ENCODE assay signal across 11 cellular contexts in the genomic region with DNA sequence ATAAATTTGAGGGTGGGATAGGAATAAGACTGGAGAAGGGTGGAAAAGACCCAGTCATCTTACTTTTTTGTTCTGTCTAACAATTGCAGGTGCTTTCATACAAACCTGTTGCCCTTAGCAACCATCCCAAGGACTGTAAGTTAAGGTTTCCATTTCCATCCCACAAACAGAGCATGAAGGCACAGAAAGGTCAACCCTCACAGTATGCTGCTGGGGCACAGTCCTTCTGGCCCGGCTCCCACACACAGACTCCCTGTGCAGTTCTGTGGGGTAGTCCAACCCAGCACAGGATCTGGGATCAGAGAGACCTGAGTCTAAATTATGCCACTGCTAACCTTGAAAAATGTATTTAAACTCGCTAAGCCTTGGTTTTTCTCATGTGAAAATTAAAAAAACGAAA. TPM values are rescaled to one million over a fixed set of nuclear protein-coding genes. Genes with fewer than 3 reads are reported as not detected.
DNase-seq lines count a peak whose midpoint lies in the region; ATAC-seq, FAIRE-seq and TF ChIP-seq lines count a peak whose summit lies in the region.
"Had no signal": no experiment of that assay in that cellular context is flagged by ENCODE, and none has a peak within 500 bp of the region (broad histone marks: within the 10 kb centered on the region; RNA-seq: fewer than 3 reads in every experiment).

No MANE protein-coding gene starts in this region.

- POLR2A ChIA-PET in T-cell (lab: Charles Lee): interaction anchor here (0.6 to 1.2 kb wide), 3 partner anchors 111 to 1197 kb away, joined by 3 to 4 read pairs (median 3); no protein-coding TSS in a partner anchor

- H3K27ac ChIP-seq in transverse colon: peak overlapping the region; percentile 41 to 55 (median 48)

- peaks cover 91% of the 10 kb centered on the region for H3K4me1 Mint-ChIP-seq in activated naive CD4-positive, alpha-beta T cell treated with anti-CD3 and anti-CD28 coated beads for 36 hours (ENCODE audit: low read depth)
- H3K4me1 Mint-ChIP-seq in T-cell: peaks cover 96 to 100% (median 99%) of the 10 kb centered on the region in 3 donors

- TF ChIP-seq POLR2A in transverse colon (IDR thresholded peaks at IDR 0.05): no peak

- CTCF ChIA-PET in activated naive CD4-positive, alpha-beta T cell treated with anti-CD3 and anti-CD28 coated beads for 36 hours (lab: Charles Lee): interaction anchor here (0.5 to 3.0 kb wide), 6 partner anchors 23 to 337 kb away, joined by 3 to 13 read pairs (median 4); no protein-coding TSS in a partner anchor
- CTCF ChIA-PET in T-cell (lab: Charles Lee): interaction anchor here in 1 of 2 donors (1.1 kb wide), 1 partner anchor 131 kb away, joined by 3 read pairs; no protein-coding TSS in a partner anchor

- no peaks in the 10 kb centered on the region for H3K27me3 Mint-ChIP-seq in activated naive CD4-positive, alpha-beta T cell treated with anti-CD3 and anti-CD28 coated beads for 36 hours (ENCODE audit: low read depth)
- peaks cover 0 to 1% of the 10 kb centered on the region in 2 donors for H3K27me3 Mint-ChIP-seq in T-cell

- in situ Hi-C loops in transverse colon (cut with MboI; ENCODE audit: low pct_ligation_motif_present in 1 of 4, low pct_unique_long_range_greater_than_20kb in 1 of 4, low sequenced_read_pairs in 3 of 4): loop anchor here in 3 of 4 donors (5.0 to 25.0 kb wide), 4 partner anchors 212 to 588 kb away; no protein-coding TSS in a partner anchor

- H3K36me3 Mint-ChIP-seq in activated naive CD4-positive, alpha-beta T cell treated with anti-CD3 and anti-CD28 coated beads for 36 hours (ENCODE audit: low read depth): no peaks in the 10 kb centered on the region
- H3K36me3 Mint-ChIP-seq in T-cell: no peaks in the 10 kb centered on the region

- H3K4me3 ChIP-seq in transverse colon: no peak overlapping the region

- H3K9me3 ChIP-seq in transverse colon: no peaks in the 10 kb centered on the region

- ATAC-seq in T-cell (replicated peaks in 1 of 4): no peak

- no peak for TF ChIP-seq CTCF in transverse colon (IDR thresholded peaks at IDR 0.05)

- H3K27me3 ChIP-seq in transverse colon: no peaks in the 10 kb centered on the region

- peak overlapping the region; percentile 89 for H3K27ac Mint-ChIP-seq in activated naive CD4-positive, alpha-beta T cell treated with anti-CD3 and anti-CD28 coated beads for 36 hours
- peak overlapping the region; percentile 99 to 100 for H3K27ac Mint-ChIP-seq in T-cell

- H3K4me3 Mint-ChIP-seq in activated naive CD4-positive, alpha-beta T cell treated with anti-CD3 and anti-CD28 coated beads for 36 hours: peak overlapping the region; percentile 48
- H3K4me3 Mint-ChIP-seq in T-cell: peak overlapping the region in 2 of 3 donors; percentile 70

- no peak for TF ChIP-seq EP300 in transverse colon (IDR thresholded peaks at IDR 0.05; ENCODE audit: low read depth)

- H3K36me3 ChIP-seq in transverse colon: no peaks in the 10 kb centered on the region

- 87 to 90% methylated on average over 2 to 3 of the region's 3 CpGs for WGBS in transverse colon (ENCODE audit: low coverage in 1 of 2), 2 donors

- no peak for DNase-seq in activated naive CD4-positive, alpha-beta T cell treated with anti-CD3 and anti-CD28 coated beads for 36 hours
- no peak for DNase-seq in activated naive CD4-positive, alpha-beta T cell treated with anti-CD3 and anti-CD28 coated beads, Interleukin-2, amount 50 U/mL, for 16 hours
- no peak for DNase-seq in T-cell
- DNase-seq in islet precursor cell: peak; percentile 28
- DNase-seq in transverse colon: no peak
- no peak for DNase-seq in Ammon's horn (ENCODE audit: low spot score)
- no peak for DNase-seq in 8988T
- no peak for DNase-seq in urothelium cell line (ENCODE audit: low spot score)
- DNase-seq: mesendoderm, NCI-H2171 treated with DMSO at 0.1 percent for 48 hours, posterior cingulate gyrus had no signal

- intact Hi-C loops in activated naive CD4-positive, alpha-beta T cell treated with anti-CD3 and anti-CD28 coated beads for 36 hours (cut with micrococcal nuclease): loop anchor here (5.0 kb wide), 1 partner anchor 573 kb away; no protein-coding TSS in a partner anchor
- intact Hi-C loops in transverse colon (cut with DNase I; ENCODE audit: low total_unique reads): no loop called here

- peaks cover 0 to 34% (median 9%) of the 10 kb centered on the region in 4 donors for H3K4me1 ChIP-seq in transverse colon

- no peaks in the 10 kb centered on the region for H3K9me3 Mint-ChIP-seq in activated naive CD4-positive, alpha-beta T cell treated with anti-CD3 and anti-CD28 coated beads for 36 hours
- H3K9me3 Mint-ChIP-seq in T-cell: no peaks in the 10 kb centered on the region

- FAIRE-seq in urothelium cell line (lab: Jason Lieb, UNC): no peak

RNA-seq across cellular contexts. Expression of a gene that starts 38.4 kb away (rescaled TPM):
- 100 to 1,000 TPM; 336 to 338 TPM for total RNA-seq in activated naive CD4-positive, alpha-beta T cell treated with anti-CD3 and anti-CD28 coated beads for 36 hours
- total RNA-seq in T-cell (1,000 to 10,000 TPM in 1 of 5 donors, 100 to 1,000 TPM in 4; 773 to 1,065 (median 854) TPM), transverse colon (10 to 100 TPM; 23.6 to 56.7 (median 29.2) TPM)

Comparison
In these comparisons a context has a peak if more than half of its experiments do, and no peak if none do; other contexts are left out.
1. RNA of a gene that starts 38.4 kb away (total RNA-seq): 773 to 1,065 TPM in T-cell and 336 to 338 TPM in activated naive CD4-positive, alpha-beta T cell treated with anti-CD3 and anti-CD28 coated beads for 36 hours; 23.6 to 56.7 TPM in transverse colon; every median in the first group is over 4 times any median in the second.